9 cellular contexts compared by ENCODE assay signal in the genomic region with DNA sequence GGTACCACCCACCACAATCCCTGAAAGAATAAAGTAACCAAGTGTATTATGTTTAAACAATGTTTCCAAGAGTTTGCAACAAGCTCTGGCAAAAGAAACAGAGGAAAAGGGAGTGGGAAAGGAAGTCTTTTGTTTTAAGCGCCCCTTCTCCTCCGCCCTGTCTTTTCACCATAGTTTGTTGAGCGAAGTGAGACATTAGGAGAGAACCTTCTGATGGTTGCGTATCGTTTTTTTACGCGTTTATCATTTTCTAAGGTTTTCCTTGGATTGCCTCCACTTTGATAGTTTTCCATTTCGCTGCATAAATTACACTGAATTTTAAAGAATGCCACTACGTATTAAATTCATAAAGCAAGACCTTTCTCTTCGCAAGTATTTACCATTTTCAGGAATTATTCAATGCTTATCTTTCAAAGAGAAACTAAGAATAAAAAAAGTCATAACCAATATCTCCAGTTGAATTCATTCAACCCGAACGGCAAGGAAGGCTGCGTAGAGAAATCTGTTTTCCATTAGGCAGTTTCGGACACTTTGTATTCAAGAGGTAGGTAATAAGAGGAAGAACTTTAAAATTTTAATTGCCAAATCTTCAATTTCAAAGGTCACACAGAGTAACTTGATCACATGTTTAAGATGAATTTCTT. TPM values are rescaled to one million over a fixed set of nuclear protein-coding genes. Genes with fewer than 3 reads are reported as not detected.
DNase-seq lines count a peak whose midpoint lies in the region; ATAC-seq and TF ChIP-seq lines count a peak whose summit lies in the region.
"Had no signal": no experiment of that assay in that cellular context is flagged by ENCODE, and none has a peak within 500 bp of the region (broad histone marks: within the 10 kb centered on the region; RNA-seq: fewer than 3 reads in every experiment).

No MANE protein-coding gene starts in this region.

- no peak overlapping the region for H3K27ac ChIP-seq in MM.1S (ENCODE audit: low read length)
- peak overlapping the region; percentile 80 for H3K27ac ChIP-seq in endodermal cell (ENCODE audit: low read depth, low read length)

- peaks cover 16% of the 10 kb centered on the region for H3F3A ChIP-seq in MM.1S (ENCODE audit: insufficient read depth, low read length)

- H3K4me3 Mint-ChIP-seq in Caco-2 (ENCODE audit: unreplicated experiment) = peak overlapping the region; percentile 72
- peak overlapping the region; percentile 72 for H3K4me3 Mint-ChIP-seq in endodermal cell
- H3K4me3 Mint-ChIP-seq in osteocyte (ENCODE audit: unreplicated experiment) = peak overlapping the region; percentile 99

- POLR2A ChIA-PET in Caco-2 (lab: Charles Lee) = no interaction called here

- no peak overlapping the region for H3K4me3 ChIP-seq in Caco-2 (ENCODE audit: low read depth, low read length)
- H3K4me3 ChIP-seq in MM.1S (ENCODE audit: low read length) = peak overlapping the region; percentile 85
- peak overlapping the region; percentile 96 for H3K4me3 ChIP-seq in endodermal cell (ENCODE audit: low read length)

- peak overlapping the region; percentile 100 for H3K4me2 ChIP-seq in MM.1S (ENCODE audit: low read depth, low read length)

- H3K9me3 ChIP-seq in Caco-2 (no peaks in the 10 kb centered on the region), MM.1S (replicated peaks; ENCODE audit: insufficient read depth, low read length) (no peaks in the 10 kb centered on the region), endodermal cell (ENCODE audit: control insufficient read depth, low read length) (no peaks in the 10 kb centered on the region)

- H3K9ac ChIP-seq in MM.1S (ENCODE audit: low read length) = peak overlapping the region; percentile 1; the same call in 1 of the 2 replicates
- H3K9ac ChIP-seq in endodermal cell (ENCODE audit: extremely low read depth, low read length, poor library complexity, severe bottlenecking) = peak overlapping the region; percentile 35

- DNase-seq in Caco-2 (no peak), MM.1S (no peak), endodermal cell (no peak), osteocyte (ENCODE audit: extremely low spot score, unreplicated experiment) (no peak), NCI-H2081 treated with DMSO at 0.1 percent for 48 hours (lab: John Stamatoyannopoulos, UW) (no peak), dedifferentiated amniotic fluid mesenchymal stem cell (ENCODE audit: extremely low spot score) (no peak), D341Med (ENCODE audit: low spot score) (no peak)
- DNase-seq: activated gamma-delta T cell had no signal

- no peaks in the 10 kb centered on the region for H3K36me3 Mint-ChIP-seq in Caco-2 (ENCODE audit: insufficient read depth, unreplicated experiment)
- no peaks in the 10 kb centered on the region for H3K36me3 Mint-ChIP-seq in endodermal cell (ENCODE audit: low read depth)
- peaks cover 15% of the 10 kb centered on the region for H3K36me3 Mint-ChIP-seq in osteocyte (ENCODE audit: unreplicated experiment)

- H3K27me3 Mint-ChIP-seq in Caco-2 (ENCODE audit: insufficient read depth, unreplicated experiment) (peaks cover 15% of the 10 kb centered on the region), endodermal cell (ENCODE audit: insufficient read depth) (peaks cover 44% of the 10 kb centered on the region), osteocyte (ENCODE audit: unreplicated experiment) (no peaks in the 10 kb centered on the region)

- TF ChIP-seq CTCF in Caco-2 (IDR thresholded peaks at IDR 0.05; ENCODE audit: insufficient read depth in 1 of 2, low read depth in 1 of 2, low read length in 1 of 2, severe bottlenecking in 1 of 2, unreplicated experiment in 1 of 2) = no peak
- no peak for TF ChIP-seq CTCF in MM.1S (IDR thresholded peaks at IDR 0.05; ENCODE audit: low read length)
- TF ChIP-seq CTCF in endodermal cell (conservative IDR thresholded peaks at IDR 0.05) = no peak
- no peak for TF ChIP-seq CTCF in osteocyte (IDR thresholded peaks at IDR 0.05)

- no peaks in the 10 kb centered on the region for H3K79me2 ChIP-seq in MM.1S (ENCODE audit: low read length)

- peak overlapping the region; percentile 67 for H2AFZ ChIP-seq in MM.1S (ENCODE audit: low read length)

- H3K27me3 ChIP-seq in Caco-2 (replicated peaks; ENCODE audit: control insufficient read depth, insufficient read depth, low read length) (peaks cover 3% of the 10 kb centered on the region), MM.1S (replicated peaks; ENCODE audit: insufficient read depth, low read length) (0 out of 2 replicates have a peak, but pooled peaks cover 7% of the 10 kb centered on the region), endodermal cell (ENCODE audit: control insufficient read depth, insufficient read depth, low read length, poor library complexity, severe bottlenecking) (peaks cover 37% of the 10 kb centered on the region)

- BruUV-seq in Caco-2 (replicated peaks; lab: Mats Ljungman, UMichigan) = no TSS peak

- H3K4me1 Mint-ChIP-seq in Caco-2 (ENCODE audit: low read depth, unreplicated experiment) (peaks cover 7% of the 10 kb centered on the region), endodermal cell (peaks cover 16% of the 10 kb centered on the region), osteocyte (ENCODE audit: unreplicated experiment) (peaks cover 34% of the 10 kb centered on the region)

- intact Hi-C loops in Caco-2 (cut with micrococcal nuclease; ENCODE audit: unreplicated experiment) = loop anchor here (5.0 to 10.0 kb wide), 2 partner anchors 365 to 632 kb away; no protein-coding TSS in a partner anchor

- H3K4me1 ChIP-seq in Caco-2 = peaks cover 18% of the 10 kb centered on the region
- H3K4me1 ChIP-seq in MM.1S (ENCODE audit: low read length) = no peaks in the 10 kb centered on the region
- peaks cover 4% of the 10 kb centered on the region for H3K4me1 ChIP-seq in endodermal cell (ENCODE audit: control insufficient read depth, insufficient read depth, low read length)

- no peaks in the 10 kb centered on the region for H3K36me3 ChIP-seq in Caco-2 (ENCODE audit: control insufficient read depth, insufficient read depth, low read length)
- H3K36me3 ChIP-seq in MM.1S (replicated peaks; ENCODE audit: insufficient read depth, low read length) = no peaks in the 10 kb centered on the region
- no peaks in the 10 kb centered on the region for H3K36me3 ChIP-seq in endodermal cell (ENCODE audit: control insufficient read depth, insufficient read depth, low read length)

- no peaks in the 10 kb centered on the region for H3K9me3 Mint-ChIP-seq in Caco-2 (ENCODE audit: unreplicated experiment)
- no peaks in the 10 kb centered on the region for H3K9me3 Mint-ChIP-seq in endodermal cell
- no peaks in the 10 kb centered on the region for H3K9me3 Mint-ChIP-seq in osteocyte (ENCODE audit: unreplicated experiment)

- WGBS in endodermal cell (ENCODE audit: insufficient coverage in 1 of 2, insufficient read length in 1 of 2), 2 experiments = 2 to 8% methylated on average over 11 to 14 of the region's 14 CpGs

- no peaks in the 10 kb centered on the region for H3K9me2 ChIP-seq in MM.1S (replicated peaks; ENCODE audit: insufficient read depth, low read length)

- no peak for ATAC-seq in GM21825 (IDR thresholded peaks at IDR 0.05; ENCODE audit: unreplicated experiment)

- no peaks in the 10 kb centered on the region for H4K20me1 ChIP-seq in MM.1S (ENCODE audit: insufficient read depth, low read length)

- H3K27ac Mint-ChIP-seq in Caco-2 (ENCODE audit: unreplicated experiment) (no peak overlapping the region), endodermal cell (peak overlapping the region; percentile 85), osteocyte (ENCODE audit: unreplicated experiment) (peak overlapping the region; percentile 97)

- CTCF ChIA-PET in Caco-2 (lab: Charles Lee) = no interaction called here

RNA-seq across cellular contexts. Expression of gene EPHA7, which starts 0.9 kb away (rescaled TPM):
- total RNA-seq in Caco-2 (2022) (not detected in 2 replicates), endodermal cell (1 to 10 TPM; 2.5 to 5.5 TPM), osteocyte (418 and 424 TPM in 2 replicates)
- 84.7 TPM for polyA plus RNA-seq in endodermal cell (2013, experiment 1 of 2)
- 79.2 TPM for polyA plus RNA-seq in endodermal cell (2013, experiment 2 of 2)

Comparison
In these comparisons a context has a peak if more than half of its experiments do, and no peak if none do; other contexts are left out.
1. RNA of gene EPHA7, which starts 0.9 kb away (total RNA-seq): 418 to 424 TPM in osteocyte; 2.5 to 5.5 TPM in endodermal cell and not detected in Caco-2; every median in the first group is over 10 times any median in the second.
2. Peak in every context shown above with its lines, with median percentiles within 50 percentile points of each other: H3K4me3 Mint-ChIP-seq.